ENCODE assay signal across 23 cellular contexts in genomic region chr12:129179941-129180340, GRCh38.
"Had no signal": no experiment of that assay in that cellular context is flagged by ENCODE, and none has a peak within 500 bp of the region (broad histone marks: within the 10 kb centered on the region; RNA-seq: fewer than 3 reads in every experiment).

No MANE protein-coding gene starts in this region.

- DNase-seq: dermis blood vessel endothelial cell; dorsolateral prefrontal cortex; effector CD4-positive, alpha-beta T cell; effector memory CD4-positive, alpha-beta T cell; foreskin keratinocyte; heart left ventricle; hypothalamus; immature natural killer cell; islet precursor cell; kidney; kidney glomerular epithelial cell; left colon; left lung; left ventricle myocardium superior; lower lobe of right lung; mammary epithelial cell; mesendoderm; midbrain; naive thymus-derived CD4-positive, alpha-beta T cell had no signal

- H3K27ac ChIP-seq: coronary artery, dorsolateral prefrontal cortex, esophagus muscularis mucosa, foreskin keratinocyte, gastroesophageal sphincter, heart left ventricle, hepatocyte, left lung, lower lobe of right lung had no signal

- H2AFZ ChIP-seq: hepatocyte had no signal

- H3K9me3 ChIP-seq: esophagus muscularis mucosa, gastroesophageal sphincter, left lung, lower lobe of right lung had no signal

- ATAC-seq: foreskin keratinocyte; gastroesophageal sphincter; heart left ventricle; left colon; left lung; left ventricle myocardium superior; lower lobe of right lung; naive thymus-derived CD4-positive, alpha-beta T cell had no signal

- H3K4me2 ChIP-seq: hepatocyte had no signal

- H3K4me3 ChIP-seq: coronary artery, dorsolateral prefrontal cortex, esophagus muscularis mucosa, gastroesophageal sphincter, heart left ventricle, hepatocyte, left lung, lower lobe of right lung had no signal

- H3K27me3 ChIP-seq: dorsolateral prefrontal cortex, foreskin keratinocyte, hepatocyte, left lung had no signal

- H3K79me2 ChIP-seq: hepatocyte had no signal

- H3K36me3 ChIP-seq: esophagus muscularis mucosa, gastroesophageal sphincter, heart left ventricle, left lung, lower lobe of right lung had no signal

- H3K4me1 ChIP-seq: esophagus muscularis mucosa, foreskin keratinocyte, gastroesophageal sphincter, heart left ventricle, left lung, lower lobe of right lung had no signal
